Comparison of ENCODE assay signal across 33 cellular contexts in the genomic region with DNA sequence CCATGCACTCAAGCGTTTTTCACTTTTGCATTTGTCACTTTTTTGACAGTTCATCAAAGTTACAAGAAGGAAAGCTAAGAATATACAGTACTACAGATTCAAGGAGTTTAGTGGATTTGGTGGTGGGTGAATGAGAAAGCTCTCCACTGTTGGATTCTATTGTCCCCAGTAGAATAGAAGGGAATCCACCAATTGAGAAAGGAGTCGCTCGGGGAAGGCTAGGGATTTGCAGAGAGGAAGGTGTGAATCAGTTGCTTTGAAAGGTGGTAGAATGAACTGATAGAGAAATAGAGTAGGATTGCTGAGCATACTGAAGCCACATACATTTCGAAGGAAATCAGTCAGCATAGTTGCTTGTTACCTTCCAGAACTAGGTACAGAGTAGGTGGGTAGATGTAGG.
"Had no signal": no experiment of that assay in that cellular context is flagged by ENCODE, and none has a peak within 500 bp of the region (broad histone marks: within the 10 kb centered on the region; RNA-seq: fewer than 3 reads in every experiment).

No MANE protein-coding gene starts in this region.

- H3K36me3 Mint-ChIP-seq: activated CD4-positive, alpha-beta memory T cell treated with anti-CD3 and anti-CD28 coated beads for 36 hours; activated naive CD4-positive, alpha-beta T cell treated with anti-CD3 and anti-CD28 coated beads, Interleukin-2, amount 50 U/mL, for 72 hours; activated naive CD8-positive, alpha-beta T cell treated with anti-CD3 and anti-CD28 coated beads for 36 hours; T-cell had no signal

- DNase-seq: activated B cell treated with CpG ODN at 0.5 μM for 24 hours; activated CD4-positive, alpha-beta memory T cell treated with anti-CD3 and anti-CD28 coated beads for 36 hours; activated CD4-positive, alpha-beta T cell treated with anti-CD3 and anti-CD28 coated beads for 4 hours; activated CD4-positive, alpha-beta T cell treated with anti-CD3 and anti-CD28 coated beads, Interleukin-2, amount 10 ng/mL, durations not matched to agents 24 days and 14 days; activated CD4-positive, alpha-beta T cell treated with anti-CD3 and anti-CD28 coated beads, Interleukin-2, amount 50 U/mL, for 1 hour; activated CD4-positive, alpha-beta T cell treated with anti-CD3 and anti-CD28 coated beads, Interleukin-2, amount 50 U/mL, for 4 hours; activated CD4-positive, CD25-positive, alpha-beta regulatory T cell treated with anti-CD3 and anti-CD28 coated beads, Interleukin-2, amount 50 U/mL, for 72 hours; activated CD8-positive, alpha-beta T cell treated with anti-CD3 and anti-CD28 coated beads for 36 hours; activated effector memory CD4-positive, alpha-beta T cell treated with anti-CD3 and anti-CD28 coated beads, Interleukin-2, amount 50 U/mL, for 16 hours; activated gamma-delta T cell treated with Interleukin-2 at 50 U/mL for 16 hours; activated naive CD4-positive, alpha-beta T cell; activated naive CD4-positive, alpha-beta T cell treated with anti-CD3 and anti-CD28 coated beads for 36 hours; activated naive CD8-positive, alpha-beta T cell treated with anti-CD3 and anti-CD28 coated beads for 36 hours; activated T-cell treated with anti-CD3 and anti-CD28 coated beads for 4 hours; activated T-cell treated with anti-CD3 and anti-CD28 coated beads, Interleukin-2, amount 50 U/mL, for 1 hour; activated T-cell treated with anti-CD3 and anti-CD28 coated beads, Interleukin-2, amount 50 U/mL, for 4 hours; activated T-cell treated with anti-CD3 and anti-CD28 coated beads, Interleukin-2, amount 50 U/mL, for 72 hours; adrenal gland; amniotic stem cell; aorta; body of pancreas; brain microvascular endothelial cell; central memory CD4-positive, alpha-beta T cell; T-cell; T-helper 9 cell; WERI-Rb-1 had no signal

- FAIRE-seq: astrocyte, TTC549 had no signal

- H3K4me3 ChIP-seq: adrenal gland, body of pancreas, breast epithelium had no signal

- H3K4me1 Mint-ChIP-seq: activated B cell treated with CpG ODN at 0.5 μM for 24 hours; activated naive CD8-positive, alpha-beta T cell treated with anti-CD3 and anti-CD28 coated beads for 36 hours had no signal

- H3K27me3 ChIP-seq: adrenal gland, body of pancreas, brain microvascular endothelial cell, breast epithelium had no signal

- H3K9me3 Mint-ChIP-seq: activated B cell treated with CpG ODN at 0.5 μM for 24 hours; activated CD4-positive, alpha-beta memory T cell treated with anti-CD3 and anti-CD28 coated beads for 36 hours; activated CD4-positive, alpha-beta T cell treated with anti-CD3 and anti-CD28 coated beads, Interleukin-2, amount 10 ng/mL, durations not matched to agents 24 days and 14 days; activated CD8-positive, alpha-beta T cell treated with anti-CD3 and anti-CD28 coated beads for 36 hours; activated naive CD4-positive, alpha-beta T cell treated with anti-CD3 and anti-CD28 coated beads for 36 hours; activated naive CD4-positive, alpha-beta T cell treated with anti-CD3 and anti-CD28 coated beads, Interleukin-2, amount 50 U/mL, for 72 hours; activated naive CD8-positive, alpha-beta T cell treated with anti-CD3 and anti-CD28 coated beads for 36 hours; activated T-cell treated with anti-CD3 and anti-CD28 coated beads, Interleukin-2, amount 50 U/mL, for 4 hours; activated T-cell treated with anti-CD3 and anti-CD28 coated beads, Interleukin-2, amount 50 U/mL, for 72 hours; activated T-helper 1 cell treated with anti-CD3 and anti-CD28 coated beads, Interleukin-12 subunit alpha, Interleukin-12 subunit beta, Interleukin-2, Interleukin-4 antibody, amounts not matched to agents 30 ng/mL and 10 ng/mL and 1 ng/mL, durations not matched to agents 14 hours and 24 hours and 36 hours; activated T-helper 17 cell treated with anti-CD3 and anti-CD28 coated beads, Interleukin-2, amount 50 U/mL, for 72 hours; T-cell; T-helper 2 cell treated with Interferon-gamma antibody and Interleukin-4, amounts not matched to agents 5 μg/mL and 100 μg/mL, for 36 hours had no signal

- H3K27ac Mint-ChIP-seq: activated B cell treated with CpG ODN at 0.5 μM for 24 hours; activated CD4-positive, alpha-beta memory T cell treated with anti-CD3 and anti-CD28 coated beads for 36 hours; activated CD4-positive, alpha-beta T cell treated with anti-CD3 and anti-CD28 coated beads, Interleukin-2, amount 10 ng/mL, durations not matched to agents 24 days and 14 days; activated CD8-positive, alpha-beta T cell treated with anti-CD3 and anti-CD28 coated beads for 36 hours; activated naive CD4-positive, alpha-beta T cell treated with anti-CD3 and anti-CD28 coated beads for 36 hours; activated naive CD4-positive, alpha-beta T cell treated with anti-CD3 and anti-CD28 coated beads, Interleukin-2, amount 50 U/mL, for 72 hours; activated naive CD8-positive, alpha-beta T cell treated with anti-CD3 and anti-CD28 coated beads for 36 hours; activated T-helper 1 cell treated with anti-CD3 and anti-CD28 coated beads, Interleukin-12 subunit alpha, Interleukin-12 subunit beta, Interleukin-2, Interleukin-4 antibody, amounts not matched to agents 30 ng/mL and 10 ng/mL and 1 ng/mL, durations not matched to agents 14 hours and 24 hours and 36 hours; activated T-helper 17 cell treated with anti-CD3 and anti-CD28 coated beads, Interleukin-2, amount 50 U/mL, for 72 hours; T-cell; T-helper 2 cell treated with Interferon-gamma antibody and Interleukin-4, amounts not matched to agents 5 μg/mL and 100 μg/mL, for 36 hours had no signal

- H3K9me3 ChIP-seq: adrenal gland, body of pancreas, breast epithelium had no signal

- H3K4me3 Mint-ChIP-seq: activated B cell treated with CpG ODN at 0.5 μM for 24 hours; activated CD4-positive, alpha-beta memory T cell treated with anti-CD3 and anti-CD28 coated beads for 36 hours; activated CD4-positive, alpha-beta T cell treated with anti-CD3 and anti-CD28 coated beads, Interleukin-2, amount 10 ng/mL, durations not matched to agents 24 days and 14 days; activated CD8-positive, alpha-beta T cell treated with anti-CD3 and anti-CD28 coated beads for 36 hours; activated naive CD4-positive, alpha-beta T cell treated with anti-CD3 and anti-CD28 coated beads for 36 hours; activated naive CD8-positive, alpha-beta T cell treated with anti-CD3 and anti-CD28 coated beads for 36 hours; activated T-cell treated with anti-CD3 and anti-CD28 coated beads, Interleukin-2, amount 50 U/mL, for 4 hours; activated T-cell treated with anti-CD3 and anti-CD28 coated beads, Interleukin-2, amount 50 U/mL, for 72 hours; activated T-helper 1 cell treated with anti-CD3 and anti-CD28 coated beads, Interleukin-12 subunit alpha, Interleukin-12 subunit beta, Interleukin-2, Interleukin-4 antibody, amounts not matched to agents 30 ng/mL and 10 ng/mL and 1 ng/mL, durations not matched to agents 14 hours and 24 hours and 36 hours; activated T-helper 17 cell treated with anti-CD3 and anti-CD28 coated beads, Interleukin-2, amount 50 U/mL, for 72 hours; T-cell; T-helper 2 cell treated with Interferon-gamma antibody and Interleukin-4, amounts not matched to agents 5 μg/mL and 100 μg/mL, for 36 hours had no signal

- H3K4me1 ChIP-seq: adrenal gland, body of pancreas, breast epithelium had no signal

- H3K27me3 Mint-ChIP-seq: activated B cell treated with CpG ODN at 0.5 μM for 24 hours; activated CD4-positive, alpha-beta memory T cell treated with anti-CD3 and anti-CD28 coated beads for 36 hours; activated CD8-positive, alpha-beta T cell treated with anti-CD3 and anti-CD28 coated beads for 36 hours; activated naive CD8-positive, alpha-beta T cell treated with anti-CD3 and anti-CD28 coated beads for 36 hours; activated T-helper 17 cell treated with anti-CD3 and anti-CD28 coated beads, Interleukin-2, amount 50 U/mL, for 72 hours; T-cell had no signal

- H3K27ac ChIP-seq: adrenal gland, body of pancreas, brain microvascular endothelial cell, breast epithelium, WERI-Rb-1 had no signal

- ATAC-seq: activated CD8-positive, alpha-beta T cell treated with anti-CD3 and anti-CD28 coated beads for 36 hours; activated naive CD4-positive, alpha-beta T cell treated with anti-CD3 and anti-CD28 coated beads, Interleukin-2, amount 50 U/mL, for 72 hours; activated T-cell treated with anti-CD3 and anti-CD28 coated beads, Interleukin-2, amount 50 U/mL, for 4 hours; activated T-cell treated with anti-CD3 and anti-CD28 coated beads, Interleukin-2, amount 50 U/mL, for 72 hours; activated T-helper 17 cell treated with anti-CD3 and anti-CD28 coated beads, Interleukin-2, amount 50 U/mL, for 72 hours; body of pancreas; T-cell had no signal

- H3K36me3 ChIP-seq: adrenal gland, brain microvascular endothelial cell, breast epithelium, WERI-Rb-1 had no signal
